Comparison of ENCODE assay signal across 26 cellular contexts in genomic region chr17:72405662-72406230, GRCh38.
A peak's percentile ranks its signal among the peaks of the same experiment; 100 is the strongest.
DNase-seq lines count a peak whose midpoint lies in the region; ATAC-seq, FAIRE-seq and TF ChIP-seq lines count a peak whose summit lies in the region.
"Had no signal": no experiment of that assay in that cellular context is flagged by ENCODE, and none has a peak within 500 bp of the region (broad histone marks: within the 10 kb centered on the region; RNA-seq: fewer than 3 reads in every experiment).

No MANE protein-coding gene starts in this region.

- CTCF ChIA-PET in A549 (lab: Yijun Ruan, JAX) (interaction anchor here (1.4 kb wide), 1 partner anchor 11 kb away, joined by 4 read pairs; no protein-coding TSS in a partner anchor), HEK293 (lab: Yijun Ruan, JAX) (interaction anchor here (1.0 kb wide), 1 partner anchor 151 kb away, joined by 4 read pairs; no protein-coding TSS in a partner anchor)
- CTCF ChIA-PET in activated CD4-positive, alpha-beta memory T cell treated with anti-CD3 and anti-CD28 coated beads, Interleukin-2, amount 10 ng/mL, durations not matched to agents 7 days and 5 days (lab: Charles Lee) = no interaction called here

- no peak overlapping the region for H2BK120ac ChIP-seq in mesenchymal stem cell (ENCODE audit: low read depth, low read length)

- TF ChIP-seq POLR2A in A549 (IDR thresholded peaks at IDR 0.05; ENCODE audit: low read length) = no peak

- peak overlapping the region; percentile 71 to 93 for H2BK12ac ChIP-seq in mesenchymal stem cell (ENCODE audit: low read length in 2 of 2)

- peak overlapping the region; percentile 1 to 54 for H3K18ac ChIP-seq in mesenchymal stem cell (ENCODE audit: low read depth in 1 of 2, low read length in 2 of 2)

- H3K27me3 ChIP-seq in WERI-Rb-1 (ENCODE audit: insufficient read depth, low read depth, severe bottlenecking) (no peaks in the 10 kb centered on the region), mesenchymal stem cell (ENCODE audit: control insufficient read depth in 1 of 2, insufficient read depth in 1 of 2, low read length in 2 of 2) (no peaks in the 10 kb centered on the region)
- H3K27me3 ChIP-seq: neural progenitor cell had no signal

- ATAC-seq in A549 = no peak
- ATAC-seq in stimulated activated naive B cell treated with anti-CD40 and anti-IgM and Interleukin-4, amounts not matched to agents 10 μg/mL and 1 μg/mL and 100 μg/mL, for 72 hours (replicated peaks) = no peak
- ATAC-seq: activated T-cell treated with anti-CD3 and anti-CD28 coated beads, Interleukin-2, amount 50 U/mL, for 4 hours; lower lobe of right lung; sciatic nerve; stimulated activated naive CD8-positive, alpha-beta T cell treated with anti-CD3 and anti-CD28 coated beads, Interleukin-15, Interleukin-2, amounts not matched to agents 100 U/mL and 50 U/mL, for 24 hours had no signal

- H3K27ac ChIP-seq in A549 = peak overlapping the region; percentile 73 to 76; a peak in 5 of 6 replicates
- H3K27ac ChIP-seq in HEK293 (ENCODE audit: extremely low read depth, low read depth, low read length) = no peak overlapping the region
- H3K27ac ChIP-seq in WERI-Rb-1 = no peak overlapping the region
- H3K27ac ChIP-seq in mesenchymal stem cell (ENCODE audit: low read length, poor library complexity, severe bottlenecking) = no peak overlapping the region
- H3K27ac ChIP-seq: lower lobe of right lung, neural progenitor cell had no signal

- TF ChIP-seq CTCF in A549 (IDR thresholded peaks at IDR 0.05) = no peak
- no peak for TF ChIP-seq CTCF in HEK293 (tag by site-specific recombination; IDR thresholded peaks at IDR 0.05)
- TF ChIP-seq CTCF in WERI-Rb-1 (IDR thresholded peaks at IDR 0.05; ENCODE audit: low read depth, low read length) = no peak

- H3K4me1 ChIP-seq in A549 (peaks cover 71% of the 10 kb centered on the region), HEK293 (ENCODE audit: control insufficient read depth, insufficient read depth, low read length) (peaks cover 8% of the 10 kb centered on the region), mesenchymal stem cell (ENCODE audit: control insufficient read depth, insufficient read depth, low read depth, low read length) (peaks cover 22% of the 10 kb centered on the region)

- H4K91ac ChIP-seq in mesenchymal stem cell (ENCODE audit: low read length) = peak overlapping the region; percentile 0

- H2BK15ac ChIP-seq in mesenchymal stem cell (ENCODE audit: low read depth, poor library complexity, severe bottlenecking) = peak overlapping the region; percentile 55

- TF ChIP-seq EP300 in A549 (IDR thresholded peaks at IDR 0.05) = no peak

- H3K4me3 ChIP-seq in A549 = no peak overlapping the region
- no peak overlapping the region for H3K4me3 ChIP-seq in HEK293 (ENCODE audit: low read depth, low read length)
- no peak overlapping the region for H3K4me3 ChIP-seq in WERI-Rb-1 (ENCODE audit: low read depth, low read length)
- no peak overlapping the region for H3K4me3 ChIP-seq in mesenchymal stem cell (ENCODE audit: insufficient read depth in 1 of 2, low read depth in 1 of 2, low read length in 2 of 2)
- H3K4me3 ChIP-seq: lower lobe of right lung, neural progenitor cell had no signal

- 93% methylated on average over 6 of the region's 6 CpGs for WGBS in A549 (ENCODE audit: missing lambda C conversion rate)
- WGBS in mesenchymal stem cell = 68% methylated on average over 4 of the region's 6 CpGs

- peak overlapping the region; percentile 1 for H4K8ac ChIP-seq in mesenchymal stem cell (ENCODE audit: low read length)

- peak overlapping the region in 1 of 2 experiments; percentile 44 for H3K4ac ChIP-seq in mesenchymal stem cell (ENCODE audit: low read depth in 1 of 2, low read length in 2 of 2)

- no peak overlapping the region for H3K14ac ChIP-seq in mesenchymal stem cell (ENCODE audit: low read length in 2 of 2)

- peak overlapping the region; percentile 4 for H2AK5ac ChIP-seq in mesenchymal stem cell (ENCODE audit: low read length, severe bottlenecking)

- H3K9me3 Mint-ChIP-seq in stimulated activated naive B cell treated with anti-CD40 and anti-IgM and Interleukin-4, amounts not matched to agents 10 μg/mL and 1 μg/mL and 100 μg/mL, for 72 hours = peaks cover 3 to 5% of the 10 kb centered on the region in 2 donors
- peaks cover 3% of the 10 kb centered on the region for H3K9me3 Mint-ChIP-seq in activated CD4-positive, alpha-beta memory T cell treated with anti-CD3 and anti-CD28 coated beads, Interleukin-2, amount 10 ng/mL, durations not matched to agents 7 days and 5 days
- H3K9me3 Mint-ChIP-seq: activated CD4-positive, alpha-beta T cell treated with anti-CD3 and anti-CD28 coated beads, Interleukin-2, amount 10 ng/mL, durations not matched to agents 24 days and 14 days; activated T-cell treated with anti-CD3 and anti-CD28 coated beads, Interleukin-2, amount 50 U/mL, for 4 hours; T-helper 2 cell treated with Interferon-gamma antibody and Interleukin-4, amounts not matched to agents 5 μg/mL and 100 μg/mL, for 36 hours had no signal

- H3K4me1 Mint-ChIP-seq in stimulated activated naive B cell treated with anti-CD40 and anti-IgM and Interleukin-4, amounts not matched to agents 10 μg/mL and 1 μg/mL and 100 μg/mL, for 72 hours = peaks cover 0 to 7% of the 10 kb centered on the region in 2 donors
- no peaks in the 10 kb centered on the region for H3K4me1 Mint-ChIP-seq in activated CD4-positive, alpha-beta memory T cell treated with anti-CD3 and anti-CD28 coated beads, Interleukin-2, amount 10 ng/mL, durations not matched to agents 7 days and 5 days
- H3K4me1 Mint-ChIP-seq: activated CD4-positive, alpha-beta T cell treated with anti-CD3 and anti-CD28 coated beads, Interleukin-2, amount 10 ng/mL, durations not matched to agents 24 days and 14 days had no signal

- peaks cover 44% of the 10 kb centered on the region for H3K79me1 ChIP-seq in mesenchymal stem cell (replicated peaks; ENCODE audit: low read length, poor library complexity, severe bottlenecking)

- no peak overlapping the region for H3K27ac Mint-ChIP-seq in stimulated activated naive B cell treated with anti-CD40 and anti-IgM and Interleukin-4, amounts not matched to agents 10 μg/mL and 1 μg/mL and 100 μg/mL, for 72 hours
- H3K27ac Mint-ChIP-seq in activated CD4-positive, alpha-beta memory T cell treated with anti-CD3 and anti-CD28 coated beads, Interleukin-2, amount 10 ng/mL, durations not matched to agents 7 days and 5 days = no peak overlapping the region
- H3K27ac Mint-ChIP-seq: activated CD4-positive, alpha-beta T cell treated with anti-CD3 and anti-CD28 coated beads, Interleukin-2, amount 10 ng/mL, durations not matched to agents 24 days and 14 days; neural progenitor cell; T-helper 2 cell treated with Interferon-gamma antibody and Interleukin-4, amounts not matched to agents 5 μg/mL and 100 μg/mL, for 36 hours had no signal

- H3K36me3 Mint-ChIP-seq in stimulated activated naive B cell treated with anti-CD40 and anti-IgM and Interleukin-4, amounts not matched to agents 10 μg/mL and 1 μg/mL and 100 μg/mL, for 72 hours = no peaks in the 10 kb centered on the region
- no peaks in the 10 kb centered on the region for H3K36me3 Mint-ChIP-seq in activated CD4-positive, alpha-beta memory T cell treated with anti-CD3 and anti-CD28 coated beads, Interleukin-2, amount 10 ng/mL, durations not matched to agents 7 days and 5 days (ENCODE audit: low read depth)

- POLR2A ChIA-PET in A549 (lab: Yijun Ruan, JAX) = no interaction called here
- POLR2A ChIA-PET in HEK293 (lab: Yijun Ruan, JAX) = interaction anchor here (2.5 kb wide), 1 partner anchor 285 kb away, joined by 12 read pairs; the partner anchor contains the start of gene SOX9
- POLR2A ChIA-PET in activated CD4-positive, alpha-beta memory T cell treated with anti-CD3 and anti-CD28 coated beads, Interleukin-2, amount 10 ng/mL, durations not matched to agents 7 days and 5 days (lab: Charles Lee) = no interaction called here

- no peaks in the 10 kb centered on the region for H3K9me3 ChIP-seq in A549
- no peaks in the 10 kb centered on the region for H3K9me3 ChIP-seq in HEK293 (ENCODE audit: control insufficient read depth, insufficient read depth, low read depth, low read length)
- H3K9me3 ChIP-seq in WERI-Rb-1 (ENCODE audit: severe bottlenecking) = no peaks in the 10 kb centered on the region
- no peaks in the 10 kb centered on the region for H3K9me3 ChIP-seq in mesenchymal stem cell (ENCODE audit: control insufficient read depth, low read length)
- H3K9me3 ChIP-seq: lower lobe of right lung had no signal

- H2AFZ ChIP-seq in mesenchymal stem cell (ENCODE audit: low read depth, low read length) = no peak overlapping the region
- H2AFZ ChIP-seq: neural progenitor cell had no signal

- H2BK5ac ChIP-seq in mesenchymal stem cell (ENCODE audit: low read depth, low read length, poor library complexity, severe bottlenecking) = no peak overlapping the region

- DNase-seq in A549 (ENCODE audit: low read depth in 1 of 2, low spot score in 1 of 2) (no peak), WERI-Rb-1 (peak; percentile 55), mesenchymal stem cell (no peak), midbrain (lab: John Stamatoyannopoulos, UW) (no peak), NCI-H2227 (lab: John Stamatoyannopoulos, UW; ENCODE audit: unreplicated experiment) (no peak)
- no peak for DNase-seq in stimulated activated naive B cell treated with anti-CD40 and anti-IgM and Interleukin-4, amounts not matched to agents 10 μg/mL and 1 μg/mL and 100 μg/mL, for 72 hours
- no peak for DNase-seq in activated CD4-positive, alpha-beta memory T cell treated with anti-CD3 and anti-CD28 coated beads, Interleukin-2, amount 10 ng/mL, durations not matched to agents 7 days and 5 days
- DNase-seq: activated CD4-positive, alpha-beta T cell treated with anti-CD3 and anti-CD28 coated beads, Interleukin-2, amount 10 ng/mL, durations not matched to agents 24 days and 14 days; activated naive CD4-positive, alpha-beta T cell; activated T-cell treated with anti-CD3 and anti-CD28 coated beads, Interleukin-2, amount 50 U/mL, for 4 hours; DMS53; effector CD4-positive, alpha-beta T cell; erythroblast; kidney glomerular epithelial cell; lower lobe of right lung; NCI-H1417 treated with DMSO at 0.1 percent for 48 hours; NCI-H2081; NCI-H446; NCI-H774; stimulated activated naive CD8-positive, alpha-beta T cell treated with anti-CD3 and anti-CD28 coated beads, Interleukin-15, Interleukin-2, amounts not matched to agents 100 U/mL and 50 U/mL, for 24 hours had no signal

- no peak for FAIRE-seq in A549 (lab: Jason Lieb, UNC)
- FAIRE-seq: A204.1, G401.6 had no signal

- no peak for TF ChIP-seq RAD21 in A549 (conservative IDR thresholded peaks at IDR 0.05 in 1 of 2, IDR thresholded peaks at IDR 0.05 in 1 of 2)

- H3K27me3 Mint-ChIP-seq in stimulated activated naive B cell treated with anti-CD40 and anti-IgM and Interleukin-4, amounts not matched to agents 10 μg/mL and 1 μg/mL and 100 μg/mL, for 72 hours = no peaks in the 10 kb centered on the region
- no peaks in the 10 kb centered on the region for H3K27me3 Mint-ChIP-seq in activated CD4-positive, alpha-beta memory T cell treated with anti-CD3 and anti-CD28 coated beads, Interleukin-2, amount 10 ng/mL, durations not matched to agents 7 days and 5 days
- H3K27me3 Mint-ChIP-seq: activated CD4-positive, alpha-beta T cell treated with anti-CD3 and anti-CD28 coated beads, Interleukin-2, amount 10 ng/mL, durations not matched to agents 24 days and 14 days had no signal

- peaks cover 0 to 3% of the 10 kb centered on the region in 2 experiments; a peak in 1 of 3 replicates for H3K36me3 ChIP-seq in HEK293 (ENCODE audit: control insufficient read depth in 2 of 2, insufficient read depth in 1 of 2, low read length in 2 of 2)
- H3K36me3 ChIP-seq in WERI-Rb-1 = no peaks in the 10 kb centered on the region; the same call in 1 of the 2 replicates
- H3K36me3 ChIP-seq in mesenchymal stem cell (ENCODE audit: control insufficient read depth in 1 of 2, insufficient read depth in 2 of 2, low read depth in 1 of 2, low read length in 2 of 2) = peaks cover 0 to 11% of the 10 kb centered on the region in 2 experiments
- H3K36me3 ChIP-seq: lower lobe of right lung, neural progenitor cell had no signal

- H3K23ac ChIP-seq in mesenchymal stem cell (ENCODE audit: low read length in 2 of 2) = no peak overlapping the region

- peak overlapping the region; percentile 36; the same call in 1 of the 3 replicates for H3K4me2 ChIP-seq in A549
- no peak overlapping the region for H3K4me2 ChIP-seq in mesenchymal stem cell (ENCODE audit: low read length, poor library complexity, severe bottlenecking)
- H3K4me2 ChIP-seq: neural progenitor cell had no signal

- H3K9ac ChIP-seq in mesenchymal stem cell (ENCODE audit: low read length) = no peak overlapping the region
- H3K9ac ChIP-seq: neural progenitor cell had no signal

- no peak overlapping the region for H3K4me3 Mint-ChIP-seq in stimulated activated naive B cell treated with anti-CD40 and anti-IgM and Interleukin-4, amounts not matched to agents 10 μg/mL and 1 μg/mL and 100 μg/mL, for 72 hours
- H3K4me3 Mint-ChIP-seq in activated CD4-positive, alpha-beta memory T cell treated with anti-CD3 and anti-CD28 coated beads, Interleukin-2, amount 10 ng/mL, durations not matched to agents 7 days and 5 days = no peak overlapping the region
- H3K4me3 Mint-ChIP-seq: activated CD4-positive, alpha-beta T cell treated with anti-CD3 and anti-CD28 coated beads, Interleukin-2, amount 10 ng/mL, durations not matched to agents 24 days and 14 days; activated T-cell treated with anti-CD3 and anti-CD28 coated beads, Interleukin-2, amount 50 U/mL, for 4 hours; neural progenitor cell; T-helper 2 cell treated with Interferon-gamma antibody and Interleukin-4, amounts not matched to agents 5 μg/mL and 100 μg/mL, for 36 hours had no signal

Comparison
In these comparisons a context has a peak if more than half of its experiments do, and no peak if none do; other contexts are left out.
1. H3K27ac ChIP-seq: peak in A549 (2 of 2); none in HEK293 (single experiment), WERI-Rb-1 (single experiment) and mesenchymal stem cell (single experiment).